8 cellular contexts compared by ENCODE assay signal in the genomic region with DNA sequence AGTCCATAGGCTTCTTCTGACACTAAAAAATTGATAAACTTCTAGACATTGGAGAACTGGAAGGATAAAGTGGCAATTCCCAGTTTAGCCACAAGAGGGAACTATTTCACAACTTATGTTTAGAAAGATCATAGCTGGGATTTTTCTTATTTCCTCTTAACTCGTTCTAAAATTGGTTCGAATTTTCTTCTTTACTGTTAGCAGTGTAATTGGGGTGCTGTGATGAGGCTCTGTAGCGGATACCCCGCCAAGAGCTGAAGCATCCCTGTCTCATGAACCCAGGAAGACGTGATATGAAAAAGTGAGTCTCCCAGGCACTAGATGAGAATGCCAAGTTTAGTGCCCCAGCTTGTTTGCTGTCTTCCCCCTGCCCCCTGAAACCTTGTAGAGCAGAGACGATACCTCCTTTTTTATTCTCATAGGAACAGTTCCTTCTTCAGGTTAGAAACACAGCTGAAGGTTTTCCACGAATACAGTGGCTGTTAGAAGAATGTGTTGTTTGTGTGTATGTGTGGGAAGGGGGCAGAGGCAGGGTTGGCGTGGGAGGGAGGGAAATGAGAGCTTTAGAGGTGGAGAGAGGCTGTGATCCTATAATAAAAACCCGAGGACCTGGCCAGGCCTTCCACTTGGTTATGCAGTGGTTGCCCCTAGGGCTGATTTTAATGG.
DNase-seq lines count a peak whose midpoint lies in the region; ATAC-seq, FAIRE-seq and TF ChIP-seq lines count a peak whose summit lies in the region.

No MANE protein-coding gene starts in this region.

- H3K4ac ChIP-seq in H1 (replicated peaks; ENCODE audit: insufficient read length, low read depth, low read length) = no peak overlapping the region

- FAIRE-seq in H1 (lab: Jason Lieb, UNC) = no peak

- intact Hi-C loops in mucosa of descending colon (cut with DNase I, micrococcal nuclease) = loop anchor here in 1 of 2 donors (10.0 kb wide), 1 partner anchor 801 kb away; no protein-coding TSS in a partner anchor

- H3K18ac ChIP-seq in H1 (ENCODE audit: extremely low read depth, low read length) = no peak overlapping the region

- H3K23ac ChIP-seq in H1 (ENCODE audit: insufficient read length) = no peak overlapping the region

- H3K9me3 ChIP-seq in H1 (ENCODE audit: insufficient read depth in 2 of 2, low read depth in 1 of 2, low read length in 1 of 2) (no peaks in the 10 kb centered on the region), mucosa of descending colon (no peaks in the 10 kb centered on the region)

- no peak overlapping the region for H2AK5ac ChIP-seq in H1 (ENCODE audit: low read depth, low read length)

- H4K20me1 ChIP-seq in H1 (replicated peaks in 1 of 2; ENCODE audit: control insufficient read depth in 1 of 2, insufficient read depth in 2 of 2, low read length in 2 of 2) = no peaks in the 10 kb centered on the region

- H3K36me3 ChIP-seq in H1 (ENCODE audit: control insufficient read depth in 2 of 4, insufficient read depth in 4 of 4, low read length in 3 of 4) (no peaks in the 10 kb centered on the region), mucosa of descending colon (ENCODE audit: low read depth) (no peaks in the 10 kb centered on the region)

- no peaks in the 10 kb centered on the region for H3K79me2 ChIP-seq in H1 (ENCODE audit: control insufficient read depth in 1 of 2, insufficient read depth in 2 of 2, low read length in 2 of 2)

- no peak for TF ChIP-seq POLR2A in H1 (IDR thresholded peaks at IDR 0.05; ENCODE audit: control extremely low read depth in 1 of 2, low read depth in 2 of 2, low read length in 2 of 2)

- no peak overlapping the region for H4K8ac ChIP-seq in H1 (ENCODE audit: extremely low read depth, insufficient read depth, low read length)

- H3K79me1 ChIP-seq in H1 (ENCODE audit: low read depth, low read length) = no peaks in the 10 kb centered on the region

- no peak for TF ChIP-seq EP300 in H1 (IDR thresholded peaks at IDR 0.05; ENCODE audit: borderline replicate concordance in 1 of 2, low read depth in 2 of 2, low read length in 2 of 2)

- H4K91ac ChIP-seq in H1 (replicated peaks; ENCODE audit: insufficient read length, low read length) = no peak overlapping the region

- H2BK120ac ChIP-seq in H1 (replicated peaks; ENCODE audit: low read depth, low read length) = no peak overlapping the region

- no peak overlapping the region for H3K27ac ChIP-seq in H1 (ENCODE audit: low read depth, low read length)

- TF ChIP-seq RAD21 in H1 (IDR thresholded peaks at IDR 0.05 in 1 of 2, conservative IDR thresholded peaks at IDR 0.05 in 1 of 2; ENCODE audit: low read depth in 2 of 2, low read length in 2 of 2) = peak; percentile 69 to 75

- 0 out of 4 replicates have a peak overlapping the region, but pooled peaks of 1 of the 2 experiments have one; percentile 44 for H3K4me2 ChIP-seq in H1 (ENCODE audit: insufficient read depth in 1 of 2, low read depth in 2 of 2, low read length in 2 of 2)

- H4K5ac ChIP-seq in H1 (ENCODE audit: insufficient read length, low read depth, low read length) = no peak overlapping the region

- H3K56ac ChIP-seq in H1 (replicated peaks; ENCODE audit: insufficient read length, low read depth, low read length) = no peak overlapping the region

- no peak overlapping the region for H3K9ac ChIP-seq in H1 (replicated peaks in 1 of 4; ENCODE audit: extremely low read depth in 1 of 4, low read depth in 3 of 4, low read length in 3 of 4)

- H3K23me2 ChIP-seq in H1 (ENCODE audit: low read depth, low read length) = peaks cover 5% of the 10 kb centered on the region; the same call in 1 of the 2 replicates

- peak in 2 of 3 experiments; percentile 32 to 60; a peak in 2 of 4 replicates for TF ChIP-seq CTCF in H1 (IDR thresholded peaks at IDR 0.05; ENCODE audit: control extremely low read depth in 1 of 3, insufficient read depth in 1 of 3, low read depth in 1 of 3, low read length in 3 of 3)
- peak; percentile 78 for TF ChIP-seq CTCF in mucosa of descending colon (IDR thresholded peaks at IDR 0.05)

- no peak overlapping the region for H2BK20ac ChIP-seq in H1 (ENCODE audit: low read length)

- DNase-seq in NCI-H524 (lab: John Stamatoyannopoulos, UW) (peak; percentile 30 to 44), NCI-H524 treated with DMSO at 0.1 percent for 48 hours (lab: John Stamatoyannopoulos, UW) (no peak), RKO (ENCODE audit: low spot score) (peak; percentile 43), H1 (ENCODE audit: low read depth in 1 of 2, low spot score in 2 of 2) (no peak), mucosa of descending colon (peak in 1 of 3 donors; percentile 68), GOT3 (lab: John Stamatoyannopoulos, UW) (no peak)

- H3K4me3 ChIP-seq in H1 (ENCODE audit: extremely low read depth in 1 of 4, insufficient read depth in 2 of 4, low read depth in 3 of 4, low read length in 4 of 4) = peak overlapping the region in 1 of 4 experiments; percentile 36; a peak in 1 of 8 replicates
- H3K4me3 ChIP-seq in mucosa of descending colon = no peak overlapping the region

- 34% methylated on average over 9 of the region's 9 CpGs; no CpG with 5 or more reads in 1 of the 2 experiments for WGBS in H1 (ENCODE audit: extremely low coverage in 1 of 2, insufficient coverage in 1 of 2, insufficient read length in 1 of 2, insufficient replicate concordance in 2 of 2, low coverage in 1 of 2, low lambda C conversion rate in 2 of 2, missing lambda C conversion rate in 1 of 2), 2 experiments

- peak overlapping the region; percentile 96 for H2AFZ ChIP-seq in H1 (ENCODE audit: low read length)

- CTCF ChIA-PET in H1 (lab: Charles Lee; ENCODE audit: partially characterized antibody) = interaction anchor here (0.5 to 5.1 kb wide), 63 partner anchors 9 to 1247 kb away, joined by 3 to 86 read pairs (median 4); no protein-coding TSS in a partner anchor

- no peak overlapping the region for H2BK15ac ChIP-seq in H1 (ENCODE audit: low read length)

- peaks cover 3 to 12% (median 6%) of the 10 kb centered on the region in 4 experiments; a peak in 4 of 7 replicates for H3K4me1 ChIP-seq in H1 (replicated peaks in 1 of 4; ENCODE audit: control insufficient read depth in 3 of 4, insufficient read depth in 4 of 4, low read length in 3 of 4)
- H3K4me1 ChIP-seq in mucosa of descending colon (ENCODE audit: low read depth) = peaks cover 3% of the 10 kb centered on the region

- H2BK5ac ChIP-seq in H1 (ENCODE audit: low read depth, low read length) = no peak overlapping the region

- no peak overlapping the region for H2BK12ac ChIP-seq in H1 (ENCODE audit: low read depth, low read length)

- POLR2A ChIA-PET in H1 (lab: Charles Lee; ENCODE audit: partially characterized antibody) = no interaction called here

- no peak overlapping the region for H3K14ac ChIP-seq in H1 (ENCODE audit: insufficient read length)

- H3K27me3 ChIP-seq in H1 (replicated peaks in 1 of 4; ENCODE audit: control insufficient read depth in 3 of 4, extremely low read depth in 1 of 4, insufficient read depth in 3 of 4, low read length in 3 of 4) = no peaks in the 10 kb centered on the region

- ATAC-seq in HG03354 (IDR thresholded peaks at IDR 0.05; ENCODE audit: poor library complexity, severe bottlenecking, unreplicated experiment) = peak; percentile 47
- peak; percentile 50 for ATAC-seq in mucosa of descending colon
- no peak for ATAC-seq in HG03045 (IDR thresholded peaks at IDR 0.05; ENCODE audit: unreplicated experiment)

TF ChIP-seq in H1, 55 proteins besides CTCF, POLR2A, EP300 and RAD21:
- TF ChIP-seq RXRA (IDR thresholded peaks at IDR 0.05; ENCODE audit: insufficient read depth, low read depth, low read length) (no peak), JUN (IDR thresholded peaks at IDR 0.05; ENCODE audit: low read depth, low read length) (no peak), CHD1 (IDR thresholded peaks at IDR 0.05; ENCODE audit: low read depth, low read length) (no peak), ZNF274 (IDR thresholded peaks at IDR 0.05; ENCODE audit: borderline replicate concordance, extremely low read depth, low read length) (no peak), CHD2 (IDR thresholded peaks at IDR 0.05; ENCODE audit: low read length) (no peak), JUND (IDR thresholded peaks at IDR 0.05; ENCODE audit: low read length) (no peak), GABPA (IDR thresholded peaks at IDR 0.05; ENCODE audit: borderline replicate concordance, insufficient read depth, low read length) (no peak), KDM5A (IDR thresholded peaks at IDR 0.05; ENCODE audit: low read length) (no peak), PHF8 (conservative IDR thresholded peaks at IDR 0.05; ENCODE audit: low read depth, low read length) (no peak), YY1 (IDR thresholded peaks at IDR 0.05; ENCODE audit: low read depth, low read length) (no peak), RFX5 (IDR thresholded peaks at IDR 0.05; ENCODE audit: borderline replicate concordance, low read depth, low read length) (no peak), CREB1 (IDR thresholded peaks at IDR 0.05) (no peak), CBX8 (IDR thresholded peaks at IDR 0.05; ENCODE audit: borderline replicate concordance, low read depth, low read length) (no peak), EZH2 (IDR thresholded peaks at IDR 0.05; ENCODE audit: low read depth, low read length, severe bottlenecking) (no peak)

Comparison
In these comparisons a context has a peak if more than half of its experiments do, and no peak if none do; other contexts are left out.
1. DNase-seq: peak in NCI-H524 (2 of 2) and RKO (single experiment); none in NCI-H524 treated with DMSO at 0.1 percent for 48 hours (single experiment), H1 (0 of 2) and GOT3 (single experiment).